In genomic region chr2:73823916-73824523, GRCh38 we compare ENCODE assay signal across 8 cellular contexts. TPM values are rescaled to one million over a fixed set of nuclear protein-coding genes. Genes with fewer than 3 reads are reported as not detected.
A peak's percentile ranks its signal among the peaks of the same experiment; 100 is the strongest.
DNase-seq lines count a peak whose midpoint lies in the region; ATAC-seq and TF ChIP-seq lines count a peak whose summit lies in the region.

No MANE protein-coding gene starts in this region.

- no peak for ATAC-seq in CD4-positive, CD25-positive, alpha-beta regulatory T cell (ENCODE audit: low read depth in 2 of 2)
- peak; percentile 26; the same call in 2 of the 3 replicates for ATAC-seq in GM23338
- no peak for ATAC-seq in HG02759 (IDR thresholded peaks at IDR 0.05; ENCODE audit: unreplicated experiment)

- no peaks in the 10 kb centered on the region for H3K9me3 ChIP-seq in CD4-positive, CD25-positive, alpha-beta regulatory T cell (ENCODE audit: control insufficient read depth in 2 of 2, low read length in 2 of 2)
- H3K9me3 ChIP-seq in WERI-Rb-1 (ENCODE audit: severe bottlenecking): no peaks in the 10 kb centered on the region

- no peak overlapping the region for H3K4me3 ChIP-seq in CD4-positive, CD25-positive, alpha-beta regulatory T cell (ENCODE audit: low read depth, low read length)
- H3K4me3 ChIP-seq in GM23338 (no peak overlapping the region), WERI-Rb-1 (ENCODE audit: low read depth, low read length) (no peak overlapping the region), skeletal muscle cell (ENCODE audit: low read depth, low read length) (no peak overlapping the region)

- peaks cover 13 to 20% (median 15%) of the 10 kb centered on the region in 4 donors for H3K4me1 Mint-ChIP-seq in CD4-positive, CD25-positive, alpha-beta regulatory T cell
- peaks cover 18% of the 10 kb centered on the region for H3K4me1 Mint-ChIP-seq in GM23338

- intact Hi-C loops in posterior vena cava (cut with DNase I): no loop called here

- DNase-seq in CD4-positive, CD25-positive, alpha-beta regulatory T cell: peak; percentile 23 to 88 (median 68)
- DNase-seq in GM23338 (ENCODE audit: low spot score) (peak; percentile 81), NCI-H2196 treated with DMSO at 0.1 percent for 48 hours (lab: John Stamatoyannopoulos, UW; ENCODE audit: unreplicated experiment) (peak; percentile 8), WERI-Rb-1 (peak; percentile 51), glomerular visceral epithelial cell (ENCODE audit: extremely low spot score) (peak; percentile 76), skeletal muscle cell (ENCODE audit: low read depth) (peak; percentile 69), posterior vena cava (ENCODE audit: low spot score) (no peak)

- H4K20me1 ChIP-seq in GM23338 (replicated peaks; ENCODE audit: insufficient read depth): no peaks in the 10 kb centered on the region

- peak overlapping the region in 1 of 4 donors; percentile 74 for H3K4me3 Mint-ChIP-seq in CD4-positive, CD25-positive, alpha-beta regulatory T cell
- no peak overlapping the region for H3K4me3 Mint-ChIP-seq in GM23338

- H3K9me3 Mint-ChIP-seq in CD4-positive, CD25-positive, alpha-beta regulatory T cell: peaks cover 0 to 1% (median 0%) of the 10 kb centered on the region in 7 donors
- no peaks in the 10 kb centered on the region for H3K9me3 Mint-ChIP-seq in GM23338

- no peaks in the 10 kb centered on the region for H3K36me3 ChIP-seq in CD4-positive, CD25-positive, alpha-beta regulatory T cell (ENCODE audit: control insufficient read depth, insufficient read depth, low read length)
- H3K36me3 ChIP-seq in GM23338 (ENCODE audit: insufficient read depth): no peaks in the 10 kb centered on the region
- peaks cover 2% of the 10 kb centered on the region for H3K36me3 ChIP-seq in WERI-Rb-1

- no peak overlapping the region for H3K27ac ChIP-seq in CD4-positive, CD25-positive, alpha-beta regulatory T cell (ENCODE audit: insufficient read depth, low read length, poor library complexity, severe bottlenecking)
- H3K27ac ChIP-seq in GM23338 (ENCODE audit: low read depth) (no peak overlapping the region), WERI-Rb-1 (no peak overlapping the region)

- H3F3A ChIP-seq in GM23338 (replicated peaks; ENCODE audit: low read depth): no peaks in the 10 kb centered on the region

- no peaks in the 10 kb centered on the region for H3K9me2 ChIP-seq in GM23338 (ENCODE audit: insufficient read depth)

- no peak overlapping the region for H2AFZ ChIP-seq in GM23338

- H3K4me2 ChIP-seq in GM23338: no peak overlapping the region

- peaks cover 16% of the 10 kb centered on the region for H3K4me1 ChIP-seq in CD4-positive, CD25-positive, alpha-beta regulatory T cell (ENCODE audit: control insufficient read depth, insufficient read depth, low read length, poor library complexity, severe bottlenecking)
- peaks cover 10% of the 10 kb centered on the region; the same call in 1 of the 2 replicates for H3K4me1 ChIP-seq in GM23338 (ENCODE audit: insufficient read depth)

- H3K79me2 ChIP-seq in GM23338 (replicated peaks; ENCODE audit: insufficient read depth): no peaks in the 10 kb centered on the region

- H3K27me3 ChIP-seq in CD4-positive, CD25-positive, alpha-beta regulatory T cell (ENCODE audit: control insufficient read depth, insufficient read depth, low read length): no peaks in the 10 kb centered on the region
- no peaks in the 10 kb centered on the region for H3K27me3 ChIP-seq in GM23338 (ENCODE audit: insufficient read depth)
- no peaks in the 10 kb centered on the region for H3K27me3 ChIP-seq in WERI-Rb-1 (ENCODE audit: insufficient read depth, low read depth, severe bottlenecking)

- no peak overlapping the region for H3K27ac Mint-ChIP-seq in CD4-positive, CD25-positive, alpha-beta regulatory T cell
- H3K27ac Mint-ChIP-seq in GM23338: no peak overlapping the region

- TF ChIP-seq CTCF in GM23338 (conservative IDR thresholded peaks at IDR 0.05; ENCODE audit: low read depth in 2 of 2) (peak; percentile 78 to 81), WERI-Rb-1 (IDR thresholded peaks at IDR 0.05; ENCODE audit: low read depth, low read length) (peak; percentile 76)

- peaks cover 8% of the 10 kb centered on the region for H3K27me3 Mint-ChIP-seq in CD4-positive, CD25-positive, alpha-beta regulatory T cell
- H3K27me3 Mint-ChIP-seq in GM23338 (ENCODE audit: insufficient read depth, low read depth, poor library complexity): peaks cover 11% of the 10 kb centered on the region

- H3K36me3 Mint-ChIP-seq in CD4-positive, CD25-positive, alpha-beta regulatory T cell: no peaks in the 10 kb centered on the region
- H3K36me3 Mint-ChIP-seq in GM23338 (ENCODE audit: low read depth): no peaks in the 10 kb centered on the region

TF ChIP-seq in GM23338, 12 proteins besides CTCF, POLR2A, EP300 and RAD21:
- no peak for TF ChIP-seq EZH2phosphoT487 (IDR thresholded peaks at IDR 0.05; ENCODE audit: unreplicated experiment)

RNA-seq across cellular contexts. Expression of gene STAMBP, which starts 4.7 kb away (rescaled TPM):
- total RNA-seq in CD4-positive, CD25-positive, alpha-beta regulatory T cell: 32.9 TPM
- polyA plus RNA-seq in CD4-positive, CD25-positive, alpha-beta regulatory T cell: 10 to 100 TPM; 44.9 to 66.4 (median 50.0) TPM
- total RNA-seq in GM23338 (2014; rRNA removed; shearing (Covaris generic)): 33.9 and 40.4 TPM in 2 replicates
- polyA plus RNA-seq in GM23338 (2016; fragmentation: Nextera tagmentation; extraction: Ambion mirVana): 89.7 and 106 TPM in 2 replicates
- total RNA-seq in posterior vena cava: 10 to 100 TPM; 32.4 to 38.7 TPM

RNA-seq across cellular contexts. Expression of gene C2orf78, which starts 40.0 kb away (rescaled TPM):
- not detected for total RNA-seq in CD4-positive, CD25-positive, alpha-beta regulatory T cell
- polyA plus RNA-seq in CD4-positive, CD25-positive, alpha-beta regulatory T cell: not detected
- total RNA-seq in GM23338 (2014; rRNA removed; shearing (Covaris generic)): 0.14 TPM in 1 of 2 replicates, not detected in the other
- polyA plus RNA-seq in GM23338 (2016; fragmentation: Nextera tagmentation; extraction: Ambion mirVana): 0.14 and 0.18 TPM in 2 replicates
- not detected for total RNA-seq in posterior vena cava

RNA-seq across cellular contexts. Expression of gene DUSP11, which starts 44.1 kb away (rescaled TPM):
- 51.7 TPM for total RNA-seq in CD4-positive, CD25-positive, alpha-beta regulatory T cell
- polyA plus RNA-seq in CD4-positive, CD25-positive, alpha-beta regulatory T cell: 10 to 100 TPM; 61.7 to 90.3 (median 82.2) TPM
- total RNA-seq in GM23338 (2014; rRNA removed; shearing (Covaris generic)): 19.1 and 23.3 TPM in 2 replicates
- 21.0 TPM in 2 replicates for polyA plus RNA-seq in GM23338 (2016; fragmentation: Nextera tagmentation; extraction: Ambion mirVana)
- total RNA-seq in posterior vena cava: 10 to 100 TPM; 17.0 to 17.3 TPM
